In genomic region chr6:101386982-101387381, GRCh38 we compare ENCODE assay signal across 2 cellular contexts.
TF ChIP-seq lines count a peak whose summit lies in the region.

No MANE protein-coding gene starts in this region.

TF ChIP-seq in HepG2, 621 proteins besides CTCF, POLR2A, EP300 and RAD21:
- peak; percentile 89 for TF ChIP-seq TEAD3 (CRISPR knock-in tag; optimal IDR thresholded peaks at IDR 0.05; ENCODE audit: borderline replicate concordance)
- no peak for TF ChIP-seq TEF (CRISPR knock-in tag; IDR thresholded peaks at IDR 0.05)
- TF ChIP-seq CBFB (CRISPR knock-in tag; IDR thresholded peaks at IDR 0.05) = no peak
- TF ChIP-seq HNRNPUL1 (IDR thresholded peaks at IDR 0.05; ENCODE audit: low read depth, low read length) = no peak
- TF ChIP-seq NR3C1 (CRISPR knock-in tag; IDR thresholded peaks at IDR 0.05) = no peak
- TF ChIP-seq SAFB2 (CRISPR knock-in tag; IDR thresholded peaks at IDR 0.05; ENCODE audit: borderline replicate concordance, low read depth) = no peak
- TF ChIP-seq IKZF5 (CRISPR knock-in tag; IDR thresholded peaks at IDR 0.05) = no peak

TF ChIP-seq in SK-N-SH, 30 proteins besides CTCF, POLR2A, EP300 and RAD21:
- TF ChIP-seq MEF2A (IDR thresholded peaks at IDR 0.05; ENCODE audit: borderline replicate concordance, low read depth) = no peak
- TF ChIP-seq SMC3 (IDR thresholded peaks at IDR 0.05; ENCODE audit: low read depth, low read length) = no peak
- TF ChIP-seq USF2 (IDR thresholded peaks at IDR 0.05; ENCODE audit: borderline replicate concordance, low read depth, low read length) = no peak
- TF ChIP-seq MAX (IDR thresholded peaks at IDR 0.05; ENCODE audit: low read depth) = no peak
TF ChIP-seq in SK-N-SH: peak in this region for 0.
